25 cellular contexts compared by ENCODE assay signal in the genomic region with DNA sequence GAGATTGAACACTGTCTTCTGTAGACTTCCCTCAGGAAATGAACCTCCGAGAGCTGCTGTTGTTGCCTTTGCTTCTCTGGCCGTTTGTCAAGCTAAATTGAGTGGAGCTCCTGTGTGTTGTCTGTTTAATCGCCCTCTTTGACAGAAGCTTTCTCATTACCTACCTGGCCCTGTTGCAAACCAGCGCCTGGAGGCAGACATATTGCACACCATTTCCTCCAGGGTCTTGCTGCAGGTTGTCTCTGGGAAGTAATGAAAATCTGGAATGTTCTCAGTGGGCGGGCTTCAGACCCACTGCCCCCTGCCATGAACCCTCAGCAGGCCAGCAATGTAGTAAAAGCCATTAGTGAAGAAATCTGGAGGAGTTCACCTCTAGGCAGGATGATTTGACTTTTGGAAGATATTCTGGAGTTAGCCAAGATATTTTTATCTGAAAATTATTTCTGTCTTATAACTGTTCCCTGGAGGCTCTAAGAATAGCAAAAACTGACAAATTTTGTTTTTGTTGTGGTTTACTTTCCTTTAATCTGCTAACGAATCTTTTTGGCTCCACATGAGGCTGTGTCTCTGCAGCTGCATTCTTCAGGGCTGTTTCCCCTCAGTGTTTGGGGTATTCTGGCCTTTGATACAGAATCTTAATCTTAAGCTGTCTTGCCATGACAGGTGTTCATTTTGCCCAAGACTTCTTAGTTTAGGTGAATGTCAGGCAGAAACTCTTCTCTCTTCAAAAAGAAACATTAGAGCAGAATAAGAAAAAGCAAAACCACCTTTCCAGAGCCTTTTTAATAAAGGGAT.
A peak's percentile ranks its signal among the peaks of the same experiment; 100 is the strongest.
DNase-seq lines count a peak whose midpoint lies in the region; ATAC-seq, FAIRE-seq and TF ChIP-seq lines count a peak whose summit lies in the region.
"Had no signal": no experiment of that assay in that cellular context is flagged by ENCODE, and none has a peak within 500 bp of the region (broad histone marks: within the 10 kb centered on the region; RNA-seq: fewer than 3 reads in every experiment).

No MANE protein-coding gene starts in this region.

- peak overlapping the region; percentile 66 for H3K27ac Mint-ChIP-seq in progenitor cell of endocrine pancreas
- H3K27ac Mint-ChIP-seq: activated B cell treated with CpG ODN at 0.5 μM for 24 hours; activated naive CD8-positive, alpha-beta T cell; activated T-cell treated with anti-CD3 and anti-CD28 coated beads, Interleukin-2, amount 50 U/mL, for 24 hours; CD8-positive, alpha-beta T cell; memory B cell; T-cell had no signal

- H3K4me3 ChIP-seq in BLaER1 treated with 17β-estradiol and CSF1 and Interleukin-3, amounts not matched to agents 10 nM and 100 nM: peak overlapping the region in 2 of 10 experiments; percentile 8 to 22; a peak in 1 of 20 replicates
- H3K4me3 ChIP-seq in psoas muscle (no peak overlapping the region), suprapubic skin (no peak overlapping the region)
- H3K4me3 ChIP-seq: gastrocnemius medialis, prostate gland, SJCRH30 had no signal

- 39 to 54% (median 46%) methylated on average over 6 of the region's 6 CpGs for WGBS in psoas muscle, 3 donors
- 50% methylated on average over 6 of the region's 6 CpGs for WGBS in suprapubic skin

- H3K4me2 ChIP-seq in BLaER1 treated with 17β-estradiol and CSF1 and Interleukin-3, amounts not matched to agents 10 nM and 100 nM: peak overlapping the region in 9 of 11 experiments; percentile 18 to 86 (median 65); a peak in 17 of 22 replicates

- no peaks in the 10 kb centered on the region for H3K4me1 Mint-ChIP-seq in progenitor cell of endocrine pancreas (ENCODE audit: low read depth)

- ATAC-seq in psoas muscle: no peak
- no peak for ATAC-seq in HG02884 (IDR thresholded peaks at IDR 0.05; ENCODE audit: unreplicated experiment)
- ATAC-seq: CD8-positive, alpha-beta T cell; gastrocnemius medialis; T-cell had no signal

- FAIRE-seq in endometrium (lab: Jason Lieb, UNC): peak; percentile 89
- FAIRE-seq: H54 had no signal

- intact Hi-C loops in psoas muscle (cut with DNase I): no loop called here

- peaks cover 0 to 49% (median 28%) of the 10 kb centered on the region in 10 experiments; a peak in 16 of 20 replicates for H3K4me1 ChIP-seq in BLaER1 treated with 17β-estradiol and CSF1 and Interleukin-3, amounts not matched to agents 10 nM and 100 nM
- H3K4me1 ChIP-seq in psoas muscle (no peaks in the 10 kb centered on the region), suprapubic skin (no peaks in the 10 kb centered on the region)
- H3K4me1 ChIP-seq: gastrocnemius medialis, prostate gland, SJCRH30 had no signal

- H3K9me3 Mint-ChIP-seq in progenitor cell of endocrine pancreas (ENCODE audit: low read depth): no peaks in the 10 kb centered on the region
- H3K9me3 Mint-ChIP-seq: activated B cell treated with CpG ODN at 0.5 μM for 24 hours; activated T-cell treated with anti-CD3 and anti-CD28 coated beads, Interleukin-2, amount 50 U/mL, for 24 hours; CD8-positive, alpha-beta T cell; memory B cell; T-cell had no signal

- peaks cover 0 to 3% (median 0%) of the 10 kb centered on the region in 11 experiments; a peak in 4 of 22 replicates for H3K9me3 ChIP-seq in BLaER1 treated with 17β-estradiol and CSF1 and Interleukin-3, amounts not matched to agents 10 nM and 100 nM (replicated peaks in 1 of 11)
- H3K9me3 ChIP-seq in KOPT-K1 (ENCODE audit: insufficient read depth, low read length, poor library complexity, severe bottlenecking) (no peaks in the 10 kb centered on the region), psoas muscle (no peaks in the 10 kb centered on the region), suprapubic skin (no peaks in the 10 kb centered on the region)
- H3K9me3 ChIP-seq: gastrocnemius medialis, prostate gland, SJCRH30 had no signal

- H3K27me3 ChIP-seq in BLaER1 treated with 17β-estradiol and CSF1 and Interleukin-3, amounts not matched to agents 10 nM and 100 nM: no peaks in the 10 kb centered on the region
- H3K27me3 ChIP-seq in psoas muscle (ENCODE audit: insufficient read depth in 3 of 3, low read length in 2 of 3) (no peaks in the 10 kb centered on the region), suprapubic skin (no peaks in the 10 kb centered on the region)
- H3K27me3 ChIP-seq: gastrocnemius medialis, SJCRH30 had no signal

- H3K36me3 Mint-ChIP-seq in progenitor cell of endocrine pancreas (ENCODE audit: insufficient read depth): no peaks in the 10 kb centered on the region
- H3K36me3 Mint-ChIP-seq: activated naive CD8-positive, alpha-beta T cell; CD8-positive, alpha-beta T cell; memory B cell; T-cell had no signal

- TF ChIP-seq EP300 in suprapubic skin (IDR thresholded peaks at IDR 0.05): no peak

- no peaks in the 10 kb centered on the region for H3K27me3 Mint-ChIP-seq in progenitor cell of endocrine pancreas
- H3K27me3 Mint-ChIP-seq: activated naive CD8-positive, alpha-beta T cell; activated T-cell treated with anti-CD3 and anti-CD28 coated beads, Interleukin-2, amount 50 U/mL, for 24 hours; memory B cell; T-cell had no signal

- peak overlapping the region in 4 of 11 experiments; percentile 19 to 44 (median 40); a peak in 5 of 22 replicates for H3K27ac ChIP-seq in BLaER1 treated with 17β-estradiol and CSF1 and Interleukin-3, amounts not matched to agents 10 nM and 100 nM
- H3K27ac ChIP-seq in KOPT-K1 (ENCODE audit: low read depth, low read length, poor library complexity, severe bottlenecking) (peak overlapping the region; percentile 97), psoas muscle (no peak overlapping the region), suprapubic skin (no peak overlapping the region)
- H3K27ac ChIP-seq: gastrocnemius medialis, HL-60, prostate gland, SJCRH30 had no signal

- H3K4me3 Mint-ChIP-seq in progenitor cell of endocrine pancreas (ENCODE audit: low read depth): no peak overlapping the region
- H3K4me3 Mint-ChIP-seq: activated B cell treated with CpG ODN at 0.5 μM for 24 hours; activated naive CD8-positive, alpha-beta T cell; activated T-cell treated with anti-CD3 and anti-CD28 coated beads, Interleukin-2, amount 50 U/mL, for 24 hours; CD8-positive, alpha-beta T cell; memory B cell; T-cell had no signal

- no peak for TF ChIP-seq CTCF in progenitor cell of endocrine pancreas (IDR thresholded peaks at IDR 0.05; ENCODE audit: unreplicated experiment)
- no peak for TF ChIP-seq CTCF in psoas muscle (IDR thresholded peaks at IDR 0.05)
- no peak for TF ChIP-seq CTCF in suprapubic skin (IDR thresholded peaks at IDR 0.05)

- H3K9ac ChIP-seq in BLaER1 treated with 17β-estradiol and CSF1 and Interleukin-3, amounts not matched to agents 10 nM and 100 nM: peak overlapping the region in 3 of 11 experiments; percentile 14 to 33 (median 16); a peak in 6 of 22 replicates

- H4K20me1 ChIP-seq in BLaER1 treated with 17β-estradiol and CSF1 and Interleukin-3, amounts not matched to agents 10 nM and 100 nM: no peaks in the 10 kb centered on the region

- H3K36me3 ChIP-seq in BLaER1 treated with 17β-estradiol and CSF1 and Interleukin-3, amounts not matched to agents 10 nM and 100 nM: no peaks in the 10 kb centered on the region
- H3K36me3 ChIP-seq in KOPT-K1 (ENCODE audit: insufficient read depth, low read length) (no peaks in the 10 kb centered on the region), psoas muscle (ENCODE audit: insufficient read depth in 1 of 2, low read depth in 1 of 2) (no peaks in the 10 kb centered on the region), suprapubic skin (no peaks in the 10 kb centered on the region)
- H3K36me3 ChIP-seq: gastrocnemius medialis, prostate gland, SJCRH30 had no signal

- DNase-seq in progenitor cell of endocrine pancreas (ENCODE audit: low spot score, unreplicated experiment): no peak
- DNase-seq in psoas muscle: no peak
- DNase-seq in suprapubic skin (ENCODE audit: low spot score in 2 of 2): no peak
- DNase-seq: activated B cell treated with CpG ODN at 0.5 μM for 24 hours; activated CD4-positive, alpha-beta T cell treated with anti-CD3 and anti-CD28 coated beads, Interleukin-2, amount 50 U/mL, for 1 hour; activated effector memory CD4-positive, alpha-beta T cell treated with anti-CD3 and anti-CD28 coated beads, Interleukin-2, amount 50 U/mL, for 16 hours; activated T-cell treated with anti-CD3 and anti-CD28 coated beads, Interleukin-2, amount 50 U/mL, for 24 hours; AML-193; CD8-positive, alpha-beta T cell; gastrocnemius medialis; hippocampal formation; NCI-H748 treated with DMSO at 0.1 percent for 48 hours; RPMI8226; SJCRH30; stimulated activated CD4-positive, alpha-beta T cell treated with anti-CD3 and anti-CD28 coated beads, Interleukin-4, amount 100 ng/mL, for 24 hours; T-cell had no signal

- TF ChIP-seq POLR2A in suprapubic skin (IDR thresholded peaks at IDR 0.05): no peak
